31 cellular contexts compared by ENCODE assay signal in genomic region chr14:88576222-88576621, GRCh38. TPM values are rescaled to one million over a fixed set of nuclear protein-coding genes. Genes with fewer than 3 reads are reported as not detected.
DNase-seq lines count a peak whose midpoint lies in the region; ATAC-seq and TF ChIP-seq lines count a peak whose summit lies in the region.
"Had no signal": no experiment of that assay in that cellular context is flagged by ENCODE, and none has a peak within 500 bp of the region (broad histone marks: within the 10 kb centered on the region; RNA-seq: fewer than 3 reads in every experiment).

No MANE protein-coding gene starts in this region.

- DNase-seq in PC-3 (peak; percentile 52), upper lobe of left lung (no peak), HuH-7 (ENCODE audit: low spot score) (no peak)
- DNase-seq in central memory CD8-positive, alpha-beta T cell (ENCODE audit: low spot score in 2 of 2): no peak
- DNase-seq: 8988T; ACHN; AML-193; BE2C; C1 segment of cervical spinal cord; Caco-2; Calu3; CD4-positive, alpha-beta memory T cell; CD4-positive, alpha-beta T cell; CD4-positive, CD25-positive, alpha-beta regulatory T cell; CD8-positive, alpha-beta memory T cell; CD8-positive, alpha-beta T cell; COR-L47; DMS 273 treated with DMSO at 0.1 percent for 48 hours; DMS153; DMS53; DMS79; DMS79 treated with DMSO at 0.1 percent for 48 hours; DND-41; EL had no signal

- peak; percentile 92 for ATAC-seq in PC-3
- no peak for ATAC-seq in central memory CD8-positive, alpha-beta T cell (replicated peaks; ENCODE audit: extremely low read depth, poor library complexity, severe bottlenecking)
- no peak for ATAC-seq in upper lobe of left lung (ENCODE audit: low FRiP score in 2 of 2)
- ATAC-seq: A549; CD8-positive, alpha-beta T cell had no signal

- H3K9ac ChIP-seq in PC-3 (ENCODE audit: low read length): no peak overlapping the region
- H3K9ac ChIP-seq: BLaER1; BLaER1 treated with 17β-estradiol and CSF1 and Interleukin-3, amounts not matched to agents 10 nM and 100 nM had no signal

- H3K9me2 ChIP-seq in PC-3 (replicated peaks; ENCODE audit: low read length): no peaks in the 10 kb centered on the region

- intact Hi-C loops in PC-3 (cut with micrococcal nuclease): loop anchor here (2.0 kb wide), 1 partner anchor 37 kb away; no protein-coding TSS in a partner anchor

- WGBS in upper lobe of left lung, 2 donors: 96 to 98% methylated on average over 5 of the region's 5 CpGs

- peaks cover 69% of the 10 kb centered on the region for H3K36me3 Mint-ChIP-seq in central memory CD8-positive, alpha-beta T cell (ENCODE audit: insufficient read depth)

- no peak for TF ChIP-seq POLR2A in upper lobe of left lung (IDR thresholded peaks at IDR 0.05)

- peak overlapping the region; percentile 59 for H3K27ac Mint-ChIP-seq in central memory CD8-positive, alpha-beta T cell (ENCODE audit: low read depth)
- H3K27ac Mint-ChIP-seq: B cell; CD4-positive, alpha-beta memory T cell; CD4-positive, alpha-beta T cell; CD4-positive, CD25-positive, alpha-beta regulatory T cell; CD8-positive, alpha-beta memory T cell; CD8-positive, alpha-beta T cell had no signal

- no peaks in the 10 kb centered on the region for H3K79me2 ChIP-seq in PC-3 (ENCODE audit: low read length)

- no peaks in the 10 kb centered on the region for H3K27me3 Mint-ChIP-seq in central memory CD8-positive, alpha-beta T cell
- H3K27me3 Mint-ChIP-seq: B cell; CD4-positive, alpha-beta memory T cell; CD4-positive, alpha-beta T cell; CD4-positive, CD25-positive, alpha-beta regulatory T cell; CD8-positive, alpha-beta memory T cell had no signal

- H2AFZ ChIP-seq in PC-3 (ENCODE audit: low read length): no peak overlapping the region

- TF ChIP-seq EP300 in upper lobe of left lung (IDR thresholded peaks at IDR 0.05): no peak

- BruUV-seq in PC-3 (replicated peaks; lab: Mats Ljungman, UMichigan): no TSS peak

- H3K4me3 Mint-ChIP-seq in central memory CD8-positive, alpha-beta T cell: no peak overlapping the region
- H3K4me3 Mint-ChIP-seq: B cell; CD14-positive monocyte; CD4-positive, alpha-beta memory T cell; CD4-positive, alpha-beta T cell; CD4-positive, CD25-positive, alpha-beta regulatory T cell; CD8-positive, alpha-beta memory T cell; CD8-positive, alpha-beta T cell had no signal

- no peaks in the 10 kb centered on the region for H3K27me3 ChIP-seq in PC-3 (ENCODE audit: low read length)
- no peaks in the 10 kb centered on the region for H3K27me3 ChIP-seq in upper lobe of left lung
- H3K27me3 ChIP-seq: BE2C; BLaER1; BLaER1 treated with 17β-estradiol and CSF1 and Interleukin-3, amounts not matched to agents 10 nM and 100 nM had no signal

- H3K4me1 ChIP-seq in PC-3 (ENCODE audit: insufficient read depth, low read length): peaks cover 8% of the 10 kb centered on the region; the same call in 1 of the 2 replicates
- no peaks in the 10 kb centered on the region for H3K4me1 ChIP-seq in upper lobe of left lung
- H3K4me1 ChIP-seq: A549; BE2C; BLaER1; BLaER1 treated with 17β-estradiol and CSF1 and Interleukin-3, amounts not matched to agents 10 nM and 100 nM; Caco-2 had no signal

- H3K4me3 ChIP-seq in PC-3 (ENCODE audit: low read length) (no peak overlapping the region), upper lobe of left lung (no peak overlapping the region)
- H3K4me3 ChIP-seq: A549; BLaER1; BLaER1 treated with 17β-estradiol and CSF1 and Interleukin-3, amounts not matched to agents 10 nM and 100 nM had no signal

- POLR2A ChIA-PET in PC-3 (lab: Charles Lee; ENCODE audit: unreplicated experiment): no interaction called here

- no peaks in the 10 kb centered on the region for H3F3A ChIP-seq in PC-3 (ENCODE audit: low read length, unreplicated experiment)

- CTCF ChIA-PET in PC-3 (lab: Charles Lee): interaction anchor here (0.9 kb wide), 1 partner anchor 16 kb away, joined by 3 read pairs; no protein-coding TSS in a partner anchor

- peaks cover 72% of the 10 kb centered on the region for H3K36me3 ChIP-seq in PC-3 (ENCODE audit: low read depth, low read length)
- H3K36me3 ChIP-seq in upper lobe of left lung: peaks cover 41 to 97% (median 84%) of the 10 kb centered on the region in 4 donors

- H3K27ac ChIP-seq in PC-3 (ENCODE audit: low read length) (peak overlapping the region; percentile 51), upper lobe of left lung (no peak overlapping the region)
- H3K27ac ChIP-seq: 22Rv1; A549; BLaER1; BLaER1 treated with 17β-estradiol and CSF1 and Interleukin-3, amounts not matched to agents 10 nM and 100 nM; C4-2B had no signal

- H3K4me1 Mint-ChIP-seq in central memory CD8-positive, alpha-beta T cell: no peaks in the 10 kb centered on the region
- H3K4me1 Mint-ChIP-seq: B cell; CD14-positive monocyte; CD4-positive, alpha-beta memory T cell; CD8-positive, alpha-beta memory T cell had no signal

- no peaks in the 10 kb centered on the region for H3K9me3 Mint-ChIP-seq in central memory CD8-positive, alpha-beta T cell
- H3K9me3 Mint-ChIP-seq: CD14-positive monocyte; CD4-positive, alpha-beta memory T cell; CD4-positive, alpha-beta T cell; CD4-positive, CD25-positive, alpha-beta regulatory T cell; CD8-positive, alpha-beta memory T cell; CD8-positive, alpha-beta T cell had no signal

- H3K9me3 ChIP-seq in PC-3 (ENCODE audit: low read length) (no peaks in the 10 kb centered on the region), upper lobe of left lung (no peaks in the 10 kb centered on the region)
- H3K9me3 ChIP-seq: A549; BE2C; BLaER1; BLaER1 treated with 17β-estradiol and CSF1 and Interleukin-3, amounts not matched to agents 10 nM and 100 nM; Caco-2 had no signal

- TF ChIP-seq CTCF in PC-3 (conservative IDR thresholded peaks at IDR 0.05; ENCODE audit: low read depth, low read length) (no peak), upper lobe of left lung (IDR thresholded peaks at IDR 0.05) (no peak)

- H3K4me2 ChIP-seq in PC-3 (ENCODE audit: low read length): no peak overlapping the region
- H3K4me2 ChIP-seq: A549; BLaER1; BLaER1 treated with 17β-estradiol and CSF1 and Interleukin-3, amounts not matched to agents 10 nM and 100 nM had no signal

- H4K20me1 ChIP-seq in PC-3 (ENCODE audit: low read length): no peaks in the 10 kb centered on the region
- H4K20me1 ChIP-seq: BLaER1 had no signal

RNA-seq across cellular contexts. Expression of gene ZC3H14, which starts 13.4 kb away (rescaled TPM):
- 51.5 and 58.2 TPM in 2 replicates for total RNA-seq in PC-3 (2014; rRNA removed)
- 100 to 1,000 TPM in 1 of 6 donors, 10 to 100 TPM in 5; 48.4 to 101 (median 65.3) TPM for total RNA-seq in upper lobe of left lung

RNA-seq across cellular contexts. Expression of gene PTPN21, which starts 21.4 kb away (rescaled TPM):
- total RNA-seq in PC-3 (2014; rRNA removed) (6.3 TPM in 2 replicates), upper lobe of left lung (10 to 100 TPM; 37.7 to 58.7 (median 47.4) TPM)
- total RNA-seq: B cell; CD4-positive, alpha-beta memory T cell; CD4-positive, alpha-beta T cell; CD4-positive, CD25-positive, alpha-beta regulatory T cell; CD8-positive, alpha-beta T cell had no signal
